In genomic region chr6:42424906-42425474, GRCh38 we compare ENCODE assay signal across 25 cellular contexts. TPM values are rescaled to one million over a fixed set of nuclear protein-coding genes. Genes with fewer than 3 reads are reported as not detected.
A peak's percentile ranks its signal among the peaks of the same experiment; 100 is the strongest.
DNase-seq lines count a peak whose midpoint lies in the region; ATAC-seq and TF ChIP-seq lines count a peak whose summit lies in the region.
"Had no signal": no experiment of that assay in that cellular context is flagged by ENCODE, and none has a peak within 500 bp of the region (broad histone marks: within the 10 kb centered on the region; RNA-seq: fewer than 3 reads in every experiment).

No MANE protein-coding gene starts in this region.

- peaks cover 51 to 70% of the 10 kb centered on the region in 2 donors for H3K4me1 Mint-ChIP-seq in natural killer cell treated with Interleukin-12 subunit alpha and Interleukin-12 subunit beta and Interleukin-15 and Interleukin-18, amount 100 ng/mL, for 72 hours (ENCODE audit: low read depth in 2 of 2)
- H3K4me1 Mint-ChIP-seq in natural killer cell (peaks cover 48 to 56% of the 10 kb centered on the region in 2 donors), T-helper 17 cell (peaks cover 57% of the 10 kb centered on the region)
- H3K4me1 Mint-ChIP-seq in stimulated activated effector memory CD8-positive, alpha-beta T cell treated with anti-CD3 and anti-CD28 coated beads, Interleukin-12 subunit alpha, Interleukin-12 subunit beta, amount 100 ng/mL, for 72 hours, result peaks cover 71% of the 10 kb centered on the region

- H3K9me3 Mint-ChIP-seq in natural killer cell treated with Interleukin-12 subunit alpha and Interleukin-12 subunit beta and Interleukin-15 and Interleukin-18, amount 100 ng/mL, for 72 hours, result no peaks in the 10 kb centered on the region
- no peaks in the 10 kb centered on the region for H3K9me3 Mint-ChIP-seq in natural killer cell
- H3K9me3 Mint-ChIP-seq in stimulated activated effector memory CD8-positive, alpha-beta T cell treated with anti-CD3 and anti-CD28 coated beads, Interleukin-12 subunit alpha, Interleukin-12 subunit beta, amount 100 ng/mL, for 72 hours, result no peaks in the 10 kb centered on the region
- H3K9me3 Mint-ChIP-seq: mesothelial cell of epicardium, nephron had no signal

- H3K36me3 ChIP-seq in hepatocyte (replicated peaks; ENCODE audit: insufficient read depth, low read depth) (no peaks in the 10 kb centered on the region), WERI-Rb-1 (no peaks in the 10 kb centered on the region)
- H3K36me3 ChIP-seq: upper lobe of right lung had no signal

- H3K27ac Mint-ChIP-seq in natural killer cell treated with Interleukin-12 subunit alpha and Interleukin-12 subunit beta and Interleukin-15 and Interleukin-18, amount 100 ng/mL, for 72 hours, result peak overlapping the region; percentile 38 to 64
- H3K27ac Mint-ChIP-seq in natural killer cell (no peak overlapping the region), T-helper 17 cell (peak overlapping the region; percentile 88)
- H3K27ac Mint-ChIP-seq in stimulated activated effector memory CD8-positive, alpha-beta T cell treated with anti-CD3 and anti-CD28 coated beads, Interleukin-12 subunit alpha, Interleukin-12 subunit beta, amount 100 ng/mL, for 72 hours, result no peak overlapping the region
- H3K27ac Mint-ChIP-seq: mesothelial cell of epicardium had no signal

- H3K4me1 ChIP-seq in hepatocyte (ENCODE audit: insufficient read depth), result no peaks in the 10 kb centered on the region
- H3K4me1 ChIP-seq: psoas muscle had no signal

- TF ChIP-seq CTCF in natural killer cell (IDR thresholded peaks at IDR 0.05) (no peak), hepatocyte (IDR thresholded peaks at IDR 0.05; ENCODE audit: poor library complexity) (no peak), WERI-Rb-1 (IDR thresholded peaks at IDR 0.05; ENCODE audit: low read depth, low read length) (no peak)

- no peak overlapping the region for H2AFZ ChIP-seq in hepatocyte

- WGBS in hepatocyte (ENCODE audit: low lambda C conversion rate, missing lambda C conversion rate), result 66% methylated on average over 4 of the region's 4 CpGs

- H3K4me2 ChIP-seq in hepatocyte, result peak overlapping the region; percentile 23

- ATAC-seq in natural killer cell treated with Interleukin-12 subunit alpha and Interleukin-12 subunit beta and Interleukin-15 and Interleukin-18, amount 100 ng/mL, for 72 hours, result peak; percentile 30 to 56
- no peak for ATAC-seq in natural killer cell
- no peak for ATAC-seq in T-helper 17 cell
- ATAC-seq in stimulated activated effector memory CD8-positive, alpha-beta T cell treated with anti-CD3 and anti-CD28 coated beads, Interleukin-12 subunit alpha, Interleukin-12 subunit beta, amount 100 ng/mL, for 72 hours, result peak; percentile 64
- ATAC-seq in HG03460 (IDR thresholded peaks at IDR 0.05; ENCODE audit: unreplicated experiment), result no peak
- ATAC-seq in esophagus mucosa, result no peak
- ATAC-seq: psoas muscle, upper lobe of right lung had no signal

- H3K36me3 Mint-ChIP-seq in natural killer cell treated with Interleukin-12 subunit alpha and Interleukin-12 subunit beta and Interleukin-15 and Interleukin-18, amount 100 ng/mL, for 72 hours, result no peaks in the 10 kb centered on the region
- no peaks in the 10 kb centered on the region for H3K36me3 Mint-ChIP-seq in natural killer cell
- peaks cover 2% of the 10 kb centered on the region for H3K36me3 Mint-ChIP-seq in T-helper 17 cell (ENCODE audit: low read depth)
- H3K36me3 Mint-ChIP-seq in stimulated activated effector memory CD8-positive, alpha-beta T cell treated with anti-CD3 and anti-CD28 coated beads, Interleukin-12 subunit alpha, Interleukin-12 subunit beta, amount 100 ng/mL, for 72 hours, result peaks cover 19% of the 10 kb centered on the region

- DNase-seq in natural killer cell treated with Interleukin-12 subunit alpha and Interleukin-12 subunit beta and Interleukin-15 and Interleukin-18, amount 100 ng/mL, for 72 hours (ENCODE audit: low spot score), result no peak
- DNase-seq in natural killer cell (no peak), T-helper 17 cell (no peak), hepatocyte (ENCODE audit: low spot score) (peak; percentile 74), WERI-Rb-1 (no peak)
- no peak for DNase-seq in stimulated activated effector memory CD8-positive, alpha-beta T cell treated with anti-CD3 and anti-CD28 coated beads, Interleukin-12 subunit alpha, Interleukin-12 subunit beta, amount 100 ng/mL, for 72 hours (ENCODE audit: low spot score in 2 of 2)
- DNase-seq: activated CD4-positive, alpha-beta T cell treated with anti-CD3 and anti-CD28 coated beads for 48 hours; activated naive CD4-positive, alpha-beta T cell treated with Interleukin-2 at 50 U/mL for 16 hours; GOT3; islet precursor cell; NCI-H1092; NCI-H1694 treated with DMSO at 0.1 percent for 48 hours; NCI-H446; NCI-H748 treated with DMSO at 0.1 percent for 48 hours; psoas muscle; SIG-M5; stimulated activated naive CD4-positive, alpha-beta T cell; upper lobe of right lung had no signal

- H3K4me3 ChIP-seq in hepatocyte (no peak overlapping the region), WERI-Rb-1 (ENCODE audit: low read depth, low read length) (no peak overlapping the region)
- H3K4me3 ChIP-seq: psoas muscle, upper lobe of right lung had no signal

- peaks cover 7% of the 10 kb centered on the region for H4K20me1 ChIP-seq in hepatocyte (ENCODE audit: insufficient read depth, poor library complexity, severe bottlenecking)

- H3K9me3 ChIP-seq in T-helper 17 cell (ENCODE audit: control insufficient read depth, low read length, poor library complexity, severe bottlenecking) (no peaks in the 10 kb centered on the region), hepatocyte (ENCODE audit: low read depth) (no peaks in the 10 kb centered on the region), WERI-Rb-1 (ENCODE audit: severe bottlenecking) (no peaks in the 10 kb centered on the region)
- H3K9me3 ChIP-seq: psoas muscle, upper lobe of right lung had no signal

- peaks cover 84% of the 10 kb centered on the region for H3K79me2 ChIP-seq in hepatocyte

- H3K27me3 Mint-ChIP-seq in natural killer cell treated with Interleukin-12 subunit alpha and Interleukin-12 subunit beta and Interleukin-15 and Interleukin-18, amount 100 ng/mL, for 72 hours, result no peaks in the 10 kb centered on the region
- H3K27me3 Mint-ChIP-seq in natural killer cell (ENCODE audit: low read depth in 2 of 2) (no peaks in the 10 kb centered on the region), T-helper 17 cell (no peaks in the 10 kb centered on the region)
- H3K27me3 Mint-ChIP-seq: brain had no signal

- no peaks in the 10 kb centered on the region for H3K27me3 ChIP-seq in hepatocyte
- no peaks in the 10 kb centered on the region for H3K27me3 ChIP-seq in WERI-Rb-1 (ENCODE audit: insufficient read depth, low read depth, severe bottlenecking)
- H3K27me3 ChIP-seq: upper lobe of right lung had no signal

- H3K9me2 ChIP-seq in hepatocyte (replicated peaks; ENCODE audit: insufficient read depth), result no peaks in the 10 kb centered on the region

- H3K4me3 Mint-ChIP-seq in natural killer cell treated with Interleukin-12 subunit alpha and Interleukin-12 subunit beta and Interleukin-15 and Interleukin-18, amount 100 ng/mL, for 72 hours, result peak overlapping the region; percentile 56
- H3K4me3 Mint-ChIP-seq in natural killer cell (no peak overlapping the region), T-helper 17 cell (no peak overlapping the region)
- H3K4me3 Mint-ChIP-seq in stimulated activated effector memory CD8-positive, alpha-beta T cell treated with anti-CD3 and anti-CD28 coated beads, Interleukin-12 subunit alpha, Interleukin-12 subunit beta, amount 100 ng/mL, for 72 hours, result no peak overlapping the region
- H3K4me3 Mint-ChIP-seq: brain, CD14-positive monocyte, mesothelial cell of epicardium, nephron had no signal

- H3K27ac ChIP-seq in hepatocyte (peak overlapping the region; percentile 56), WERI-Rb-1 (no peak overlapping the region)
- H3K27ac ChIP-seq: psoas muscle, upper lobe of right lung, VCaP had no signal

- intact Hi-C loops in natural killer cell (cut with micrococcal nuclease), result no loop called here

RNA-seq across cellular contexts. Expression of gene TRERF1, which starts 26.7 kb away (rescaled TPM):
- total RNA-seq in natural killer cell treated with Interleukin-12 subunit alpha and Interleukin-12 subunit beta and Interleukin-15 and Interleukin-18, amount 100 ng/mL, for 72 hours, result 10 to 100 TPM; 33.2 to 35.3 TPM
- total RNA-seq in natural killer cell (10 to 100 TPM; 34.6 to 42.3 (median 38.6) TPM), T-helper 17 cell (10 to 100 TPM; 28.6 to 31.2 TPM), hepatocyte (3.1 and 5.1 TPM in 2 replicates), esophagus mucosa (7.3 TPM)
- polyA plus RNA-seq in hepatocyte, result 3.2 and 5.2 TPM in 2 replicates

Comparison
In these comparisons a context has a peak if more than half of its experiments do, and no peak if none do; other contexts are left out.
1. ATAC-seq: peak in natural killer cell treated with Interleukin-12 subunit alpha and Interleukin-12 subunit beta and Interleukin-15 and Interleukin-18, amount 100 ng/mL, for 72 hours (2 of 2) and stimulated activated effector memory CD8-positive, alpha-beta T cell treated with anti-CD3 and anti-CD28 coated beads, Interleukin-12 subunit alpha, Interleukin-12 subunit beta, amount 100 ng/mL, for 72 hours (single experiment); none in natural killer cell (0 of 3), T-helper 17 cell (single experiment), HG03460 (single experiment) and esophagus mucosa (single experiment).
2. H3K27ac Mint-ChIP-seq: peak in natural killer cell treated with Interleukin-12 subunit alpha and Interleukin-12 subunit beta and Interleukin-15 and Interleukin-18, amount 100 ng/mL, for 72 hours (2 of 2) and T-helper 17 cell (single experiment); none in natural killer cell (0 of 2) and stimulated activated effector memory CD8-positive, alpha-beta T cell treated with anti-CD3 and anti-CD28 coated beads, Interleukin-12 subunit alpha, Interleukin-12 subunit beta, amount 100 ng/mL, for 72 hours (single experiment).